ENCODE assay signal across 25 cellular contexts in the genomic region with DNA sequence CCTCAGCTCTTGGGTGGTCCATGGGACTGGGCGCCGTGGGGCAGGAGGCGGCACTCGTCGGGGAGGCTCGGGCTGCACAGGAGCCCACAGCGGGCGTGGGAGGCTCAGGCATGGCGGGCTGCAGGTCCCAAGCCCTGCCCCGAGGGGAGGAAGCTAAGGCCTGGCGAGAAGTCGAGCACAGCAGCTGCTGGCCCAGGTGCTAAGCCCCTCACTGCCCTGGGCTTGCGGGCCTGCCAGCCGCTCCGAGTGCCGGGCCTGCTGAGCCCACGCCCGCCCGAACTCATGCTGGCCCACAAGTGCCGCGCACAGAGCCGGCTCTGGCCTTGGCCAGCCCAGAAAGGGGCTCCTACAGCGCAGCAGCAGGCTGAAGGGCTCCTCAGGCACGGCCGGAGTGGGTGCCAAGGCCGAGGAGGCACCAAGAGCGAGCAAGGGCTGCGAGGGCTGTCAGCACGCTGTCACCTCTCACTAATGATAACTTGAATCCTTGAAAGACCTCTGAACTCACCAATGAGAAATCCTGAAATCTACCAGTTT.
DNase-seq lines count a peak whose midpoint lies in the region; FAIRE-seq and TF ChIP-seq lines count a peak whose summit lies in the region.
"Had no signal": no experiment of that assay in that cellular context is flagged by ENCODE, and none has a peak within 500 bp of the region (broad histone marks: within the 10 kb centered on the region; RNA-seq: fewer than 3 reads in every experiment).

No MANE protein-coding gene starts in this region.

- no peak overlapping the region for H2AFZ ChIP-seq in H1 (ENCODE audit: low read length)
- H2AFZ ChIP-seq in neuronal stem cell (ENCODE audit: low read length): no peak overlapping the region
- H2AFZ ChIP-seq in hepatocyte: no peak overlapping the region

- H2BK5ac ChIP-seq in H1 (ENCODE audit: low read depth, low read length) (no peak overlapping the region), neuronal stem cell (ENCODE audit: low read length) (no peak overlapping the region)

- H3K23me2 ChIP-seq in H1 (ENCODE audit: low read depth, low read length): no peaks in the 10 kb centered on the region

- H3K79me2 ChIP-seq in H1 (ENCODE audit: control insufficient read depth in 1 of 2, insufficient read depth in 2 of 2, low read length in 2 of 2) (no peaks in the 10 kb centered on the region), hepatocyte (no peaks in the 10 kb centered on the region)

- H3K36me3 ChIP-seq in H1 (ENCODE audit: control insufficient read depth in 2 of 4, insufficient read depth in 4 of 4, low read length in 3 of 4): no peaks in the 10 kb centered on the region
- H3K36me3 ChIP-seq in neuronal stem cell (replicated peaks in 1 of 2; ENCODE audit: control insufficient read depth in 2 of 2, insufficient read depth in 2 of 2, low read length in 2 of 2): no peaks in the 10 kb centered on the region
- H3K36me3 ChIP-seq in hepatocyte (replicated peaks; ENCODE audit: insufficient read depth, low read depth): no peaks in the 10 kb centered on the region
- H3K36me3 ChIP-seq: BLaER1 treated with 17β-estradiol and CSF1 and Interleukin-3, amounts not matched to agents 10 nM and 100 nM had no signal

- WGBS in H1 (ENCODE audit: extremely low coverage in 1 of 2, insufficient coverage in 1 of 2, insufficient read length in 1 of 2, insufficient replicate concordance in 2 of 2, low coverage in 1 of 2, low lambda C conversion rate in 2 of 2, missing lambda C conversion rate in 1 of 2), 2 experiments: 96% methylated on average over 19 of the region's 29 CpGs; no CpG with 5 or more reads in 1 of the 2 experiments
- WGBS in neuronal stem cell (ENCODE audit: extremely low coverage in 2 of 2, insufficient read length in 2 of 2, insufficient replicate concordance in 1 of 2), 2 donors: no CpG with 5 or more reads among the region's 29 CpGs
- WGBS in hepatocyte (ENCODE audit: low lambda C conversion rate, missing lambda C conversion rate): 97% methylated on average over 29 of the region's 29 CpGs

- H3K4me3 ChIP-seq in H1 (ENCODE audit: extremely low read depth in 1 of 4, insufficient read depth in 2 of 4, low read depth in 3 of 4, low read length in 4 of 4) (no peak overlapping the region), neuronal stem cell (ENCODE audit: low read length in 2 of 2) (no peak overlapping the region), hepatocyte (no peak overlapping the region)
- H3K4me3 ChIP-seq: BLaER1 treated with 17β-estradiol and CSF1 and Interleukin-3, amounts not matched to agents 10 nM and 100 nM; GM12878 had no signal

- H3K9me3 ChIP-seq in H1 (ENCODE audit: insufficient read depth in 2 of 2, low read depth in 1 of 2, low read length in 1 of 2) (peaks cover 0 to 7% of the 10 kb centered on the region in 2 experiments; a peak in 1 of 4 replicates), neuronal stem cell (replicated peaks in 1 of 2; ENCODE audit: control insufficient read depth in 2 of 2, insufficient read depth in 1 of 2, low read depth in 1 of 2, low read length in 2 of 2) (peaks cover 0 to 3% of the 10 kb centered on the region in 2 donors), hepatocyte (ENCODE audit: low read depth) (no peaks in the 10 kb centered on the region)

- POLR2A ChIA-PET in H1 (lab: Charles Lee; ENCODE audit: partially characterized antibody): no interaction called here

- no peak overlapping the region for H4K5ac ChIP-seq in H1 (ENCODE audit: insufficient read length, low read depth, low read length)

- H3K79me1 ChIP-seq in H1 (ENCODE audit: low read depth, low read length) (no peaks in the 10 kb centered on the region), neuronal stem cell (ENCODE audit: low read depth, low read length) (no peaks in the 10 kb centered on the region)

- FAIRE-seq in H1 (lab: Jason Lieb, UNC): no peak
- FAIRE-seq: A204.1, GM12878, GM12892, GM18507 had no signal

- TF ChIP-seq EP300 in H1 (IDR thresholded peaks at IDR 0.05; ENCODE audit: borderline replicate concordance in 1 of 2, low read depth in 2 of 2, low read length in 2 of 2): no peak

- no peak for TF ChIP-seq CTCF in C4-2B (conservative IDR thresholded peaks at IDR 0.05)
- TF ChIP-seq CTCF in H1 (IDR thresholded peaks at IDR 0.05; ENCODE audit: control extremely low read depth in 1 of 3, insufficient read depth in 1 of 3, low read depth in 1 of 3, low read length in 3 of 3): no peak
- no peak for TF ChIP-seq CTCF in hepatocyte (IDR thresholded peaks at IDR 0.05; ENCODE audit: poor library complexity)

- H2BK120ac ChIP-seq in H1 (replicated peaks; ENCODE audit: low read depth, low read length) (no peak overlapping the region), neuronal stem cell (ENCODE audit: low read depth, low read length) (no peak overlapping the region)

- no peak overlapping the region for H4K91ac ChIP-seq in H1 (replicated peaks; ENCODE audit: insufficient read length, low read length)
- H4K91ac ChIP-seq in neuronal stem cell (ENCODE audit: low read depth, low read length, poor library complexity): peak overlapping the region; percentile 53

- no peaks in the 10 kb centered on the region for H4K20me1 ChIP-seq in H1 (replicated peaks in 1 of 2; ENCODE audit: control insufficient read depth in 1 of 2, insufficient read depth in 2 of 2, low read length in 2 of 2)
- H4K20me1 ChIP-seq in hepatocyte (ENCODE audit: insufficient read depth, poor library complexity, severe bottlenecking): no peaks in the 10 kb centered on the region
- H4K20me1 ChIP-seq: BLaER1 treated with 17β-estradiol and CSF1 and Interleukin-3, amounts not matched to agents 10 nM and 100 nM had no signal

- H3K27ac ChIP-seq in C4-2B (peak overlapping the region; percentile 19; the same call in 1 of the 2 replicates), H1 (ENCODE audit: low read depth, low read length) (no peak overlapping the region), neuronal stem cell (replicated peaks; ENCODE audit: low read length) (no peak overlapping the region), hepatocyte (no peak overlapping the region)
- H3K27ac ChIP-seq: BLaER1 treated with 17β-estradiol and CSF1 and Interleukin-3, amounts not matched to agents 10 nM and 100 nM had no signal

- H3K27me3 ChIP-seq in H1 (replicated peaks in 1 of 4; ENCODE audit: control insufficient read depth in 3 of 4, extremely low read depth in 1 of 4, insufficient read depth in 3 of 4, low read length in 3 of 4): no peaks in the 10 kb centered on the region; a peak in 1 of 7 replicates
- H3K27me3 ChIP-seq in neuronal stem cell (ENCODE audit: control insufficient read depth in 3 of 3, insufficient read depth in 3 of 3, low read depth in 1 of 3, low read length in 3 of 3): no peaks in the 10 kb centered on the region
- no peaks in the 10 kb centered on the region for H3K27me3 ChIP-seq in hepatocyte
- H3K27me3 ChIP-seq: BLaER1 treated with 17β-estradiol and CSF1 and Interleukin-3, amounts not matched to agents 10 nM and 100 nM had no signal

- no peak overlapping the region for H3K56ac ChIP-seq in H1 (replicated peaks; ENCODE audit: insufficient read length, low read depth, low read length)

- H3K23ac ChIP-seq in H1 (ENCODE audit: insufficient read length) (no peak overlapping the region), neuronal stem cell (ENCODE audit: low read depth, low read length, poor library complexity) (no peak overlapping the region)

- H2BK12ac ChIP-seq in H1 (ENCODE audit: low read depth, low read length): no peak overlapping the region
- no peak overlapping the region for H2BK12ac ChIP-seq in neuronal stem cell (ENCODE audit: low read length)

- H3K18ac ChIP-seq in H1 (ENCODE audit: extremely low read depth, low read length) (no peak overlapping the region), neuronal stem cell (ENCODE audit: low read length) (peak overlapping the region; percentile 87)

- H3K4me2 ChIP-seq in H1 (ENCODE audit: insufficient read depth in 1 of 2, low read depth in 2 of 2, low read length in 2 of 2): no peak overlapping the region
- no peak overlapping the region for H3K4me2 ChIP-seq in neuronal stem cell (ENCODE audit: insufficient read depth, low read length, poor library complexity, severe bottlenecking)
- no peak overlapping the region for H3K4me2 ChIP-seq in hepatocyte
- H3K4me2 ChIP-seq: BLaER1 treated with 17β-estradiol and CSF1 and Interleukin-3, amounts not matched to agents 10 nM and 100 nM had no signal

- H3K9ac ChIP-seq in H1 (replicated peaks in 1 of 4; ENCODE audit: extremely low read depth in 1 of 4, low read depth in 3 of 4, low read length in 3 of 4) (no peak overlapping the region), neuronal stem cell (ENCODE audit: low read depth, low read length, poor library complexity) (no peak overlapping the region)
- H3K9ac ChIP-seq: BLaER1 treated with 17β-estradiol and CSF1 and Interleukin-3, amounts not matched to agents 10 nM and 100 nM had no signal

- H3K14ac ChIP-seq in H1 (ENCODE audit: insufficient read length) (no peak overlapping the region), neuronal stem cell (ENCODE audit: low read length) (no peak overlapping the region)

- H2BK20ac ChIP-seq in H1 (ENCODE audit: low read length): no peak overlapping the region

- no peaks in the 10 kb centered on the region for H3K9me2 ChIP-seq in hepatocyte (replicated peaks; ENCODE audit: insufficient read depth)

- TF ChIP-seq POLR2A in H1 (IDR thresholded peaks at IDR 0.05; ENCODE audit: control extremely low read depth in 1 of 2, low read depth in 2 of 2, low read length in 2 of 2): no peak

- H3K4me1 ChIP-seq in H1 (replicated peaks in 1 of 4; ENCODE audit: control insufficient read depth in 3 of 4, insufficient read depth in 4 of 4, low read length in 3 of 4) (peaks cover 0 to 2% (median 0%) of the 10 kb centered on the region in 4 experiments; a peak in 3 of 7 replicates), neuronal stem cell (ENCODE audit: control insufficient read depth in 2 of 2, insufficient read depth in 1 of 2, low read depth in 1 of 2, low read length in 2 of 2) (peaks cover 4 to 17% of the 10 kb centered on the region in 2 donors), hepatocyte (ENCODE audit: insufficient read depth) (no peaks in the 10 kb centered on the region)

- no peak for DNase-seq in H1 (ENCODE audit: low read depth in 1 of 2, low spot score in 2 of 2)
- DNase-seq in neuronal stem cell (ENCODE audit: low spot score): no peak
- DNase-seq in hepatocyte (ENCODE audit: low spot score): no peak
- DNase-seq in kidney glomerular epithelial cell (lab: John Stamatoyannopoulos, UW): no peak
- no peak for DNase-seq in occipital lobe (lab: John Stamatoyannopoulos, UW)
- DNase-seq: 8988T; ACHN; AML-193; CD4-positive, alpha-beta memory T cell; CD4-positive, CD25-positive, alpha-beta regulatory T cell; CD8-positive, alpha-beta memory T cell; COR-L47; DMS 273 treated with DMSO at 0.1 percent for 48 hours; DMS153; DMS53; DMS79; DND-41; EL; GDM1 had no signal

- 0 out of 2 replicates have a peak overlapping the region, but pooled peaks have one; percentile 51 for H4K8ac ChIP-seq in H1 (ENCODE audit: extremely low read depth, insufficient read depth, low read length)
- no peak overlapping the region for H4K8ac ChIP-seq in neuronal stem cell (ENCODE audit: low read depth, low read length)

- no peak for TF ChIP-seq RAD21 in H1 (IDR thresholded peaks at IDR 0.05 in 1 of 2, conservative IDR thresholded peaks at IDR 0.05 in 1 of 2; ENCODE audit: low read depth in 2 of 2, low read length in 2 of 2)

- CTCF ChIA-PET in H1 (lab: Charles Lee; ENCODE audit: partially characterized antibody): no interaction called here

- no peak overlapping the region for H2AK5ac ChIP-seq in H1 (ENCODE audit: low read depth, low read length)
- peak overlapping the region; percentile 56 for H2AK5ac ChIP-seq in neuronal stem cell (ENCODE audit: low read depth, low read length)

- H3K4ac ChIP-seq in H1 (replicated peaks; ENCODE audit: insufficient read length, low read depth, low read length) (no peak overlapping the region), neuronal stem cell (ENCODE audit: low read length) (no peak overlapping the region)

- H2BK15ac ChIP-seq in H1 (ENCODE audit: low read length) (no peak overlapping the region), neuronal stem cell (ENCODE audit: low read length) (no peak overlapping the region)
